Comparison of ENCODE assay signal across 8 cellular contexts in genomic region chr2:219433666-219434467, GRCh38. TPM values are rescaled to one million over a fixed set of nuclear protein-coding genes. Genes with fewer than 3 reads are reported as not detected.
A peak's percentile ranks its signal among the peaks of the same experiment; 100 is the strongest.
DNase-seq lines count a peak whose midpoint lies in the region; ATAC-seq and TF ChIP-seq lines count a peak whose summit lies in the region.

No MANE protein-coding gene starts in this region.

- H3K27me3 Mint-ChIP-seq in activated T-cell treated with anti-CD3 and anti-CD28 coated beads, Interleukin-2, amount 50 U/mL, for 72 hours (ENCODE audit: low read depth), result peaks cover 6% of the 10 kb centered on the region

- peak; percentile 13 to 27 for TF ChIP-seq POLR2A in uterus (IDR thresholded peaks at IDR 0.05)
- no peak for TF ChIP-seq POLR2A in GM18505 (IDR thresholded peaks at IDR 0.05; ENCODE audit: borderline replicate concordance, extremely low read depth, insufficient read depth, insufficient read length)

- DNase-seq in DMS114 treated with DMSO at 0.1 percent for 48 hours (lab: John Stamatoyannopoulos, UW; ENCODE audit: unreplicated experiment) (peak; percentile 11), uterus (peak in 1 of 2 donors; percentile 85)
- peak; percentile 38 for DNase-seq in Jurkat, Clone E6-1 (ENCODE audit: low read depth, low spot score)
- peak; percentile 44 to 56 for DNase-seq in activated T-cell treated with anti-CD3 and anti-CD28 coated beads, Interleukin-2, amount 50 U/mL, for 72 hours

- H3K9me3 ChIP-seq in iPS-15b (ENCODE audit: control insufficient read depth, insufficient read depth, low read length) (no peaks in the 10 kb centered on the region), uterus (no peaks in the 10 kb centered on the region)

- peak overlapping the region; percentile 74 for H3K9ac ChIP-seq in iPS-15b (ENCODE audit: low read depth, low read length)

- H3K4me1 ChIP-seq in iPS-15b (ENCODE audit: control insufficient read depth, insufficient read depth, low read length) (peaks cover 2% of the 10 kb centered on the region), uterus (peaks cover 0 to 10% of the 10 kb centered on the region in 2 donors)

- peak; percentile 51 to 58 for ATAC-seq in activated T-cell treated with anti-CD3 and anti-CD28 coated beads, Interleukin-2, amount 50 U/mL, for 72 hours (replicated peaks in 1 of 2)
- ATAC-seq in HG03280 (IDR thresholded peaks at IDR 0.05; ENCODE audit: unreplicated experiment) (no peak), GM18505 (IDR thresholded peaks at IDR 0.05; ENCODE audit: unreplicated experiment) (no peak), GM21825 (IDR thresholded peaks at IDR 0.05; ENCODE audit: unreplicated experiment) (no peak)

- intact Hi-C loops in uterus (cut with DNase I; ENCODE audit: low total_unique reads), result no loop called here

- no peaks in the 10 kb centered on the region for H3K36me3 Mint-ChIP-seq in activated T-cell treated with anti-CD3 and anti-CD28 coated beads, Interleukin-2, amount 50 U/mL, for 72 hours (ENCODE audit: insufficient read depth in 2 of 2)

- no peaks in the 10 kb centered on the region for H3K4me1 Mint-ChIP-seq in activated T-cell treated with anti-CD3 and anti-CD28 coated beads, Interleukin-2, amount 50 U/mL, for 72 hours (ENCODE audit: low read depth)

- H3K27ac Mint-ChIP-seq in activated T-cell treated with anti-CD3 and anti-CD28 coated beads, Interleukin-2, amount 50 U/mL, for 72 hours, result no peak overlapping the region

- no peak overlapping the region for H3K4me3 Mint-ChIP-seq in activated T-cell treated with anti-CD3 and anti-CD28 coated beads, Interleukin-2, amount 50 U/mL, for 72 hours

- peak overlapping the region; percentile 92 to 96 for H3K27ac ChIP-seq in uterus

- no peak overlapping the region for H3K4me3 ChIP-seq in Jurkat, Clone E6-1 (ENCODE audit: low read length)
- peak overlapping the region; percentile 59 for H3K4me3 ChIP-seq in iPS-15b (ENCODE audit: low read depth, low read length)
- H3K4me3 ChIP-seq in uterus, result peak overlapping the region; percentile 14 to 31

- peaks cover 26% of the 10 kb centered on the region for H3K27me3 ChIP-seq in iPS-15b (ENCODE audit: control insufficient read depth, insufficient read depth, low read length)
- H3K27me3 ChIP-seq in uterus, result no peaks in the 10 kb centered on the region

- TF ChIP-seq CTCF in uterus (IDR thresholded peaks at IDR 0.05), result peak; percentile 43 to 65 (median 48)

- H3K36me3 ChIP-seq in iPS-15b (ENCODE audit: control insufficient read depth, insufficient read depth, low read length) (no peaks in the 10 kb centered on the region), uterus (no peaks in the 10 kb centered on the region)

- no peaks in the 10 kb centered on the region for H3K9me3 Mint-ChIP-seq in activated T-cell treated with anti-CD3 and anti-CD28 coated beads, Interleukin-2, amount 50 U/mL, for 72 hours

RNA-seq across cellular contexts. Expression of gene SPEG, which starts 0.8 kb away (rescaled TPM):
- polyA plus RNA-seq in Jurkat, Clone E6-1 (2012; ENCODE audit: insufficient read depth, insufficient read length), result 29.7 TPM
- 1 to 10 TPM; 4.8 to 6.9 TPM for total RNA-seq in activated T-cell treated with anti-CD3 and anti-CD28 coated beads, Interleukin-2, amount 50 U/mL, for 72 hours
- 100 to 1,000 TPM in 1 of 4 donors, 10 to 100 TPM in 3; 22.9 to 318 (median 36.1) TPM for total RNA-seq in uterus

RNA-seq across cellular contexts. Expression of gene DES, which starts 15.7 kb away (rescaled TPM):
- polyA plus RNA-seq in Jurkat, Clone E6-1 (2012; ENCODE audit: insufficient read depth, insufficient read length), result not detected
- under 1 TPM in 1 of 2 donors, not detected in 1; 0.10 TPM for total RNA-seq in activated T-cell treated with anti-CD3 and anti-CD28 coated beads, Interleukin-2, amount 50 U/mL, for 72 hours
- total RNA-seq in uterus, result 1,000 to 10,000 TPM in 2 of 4 donors, 100 to 1,000 TPM in 2; 578 to 3,551 (median 1,628) TPM

RNA-seq across cellular contexts. Expression of gene DNPEP, which starts 46.2 kb away (rescaled TPM):
- polyA plus RNA-seq in Jurkat, Clone E6-1 (2012; ENCODE audit: insufficient read depth, insufficient read length), result 95.4 TPM
- 10 to 100 TPM; 61.5 to 71.0 TPM for total RNA-seq in activated T-cell treated with anti-CD3 and anti-CD28 coated beads, Interleukin-2, amount 50 U/mL, for 72 hours
- 10 to 100 TPM; 35.9 to 93.7 (median 47.5) TPM for total RNA-seq in uterus

Comparison
In these comparisons a context has a peak if more than half of its experiments do, and no peak if none do; other contexts are left out.
1. ATAC-seq: peak in activated T-cell treated with anti-CD3 and anti-CD28 coated beads, Interleukin-2, amount 50 U/mL, for 72 hours (2 of 2); none in HG03280 (single experiment), GM18505 (single experiment) and GM21825 (single experiment).
2. RNA of gene DES, which starts 15.7 kb away (total RNA-seq): 578 to 3,551 TPM in uterus; 0.10 TPM in activated T-cell treated with anti-CD3 and anti-CD28 coated beads, Interleukin-2, amount 50 U/mL, for 72 hours; every median in the first group is over 100 times any median in the second.